ENCODE assay signal across 1 cellular context in the genomic region with DNA sequence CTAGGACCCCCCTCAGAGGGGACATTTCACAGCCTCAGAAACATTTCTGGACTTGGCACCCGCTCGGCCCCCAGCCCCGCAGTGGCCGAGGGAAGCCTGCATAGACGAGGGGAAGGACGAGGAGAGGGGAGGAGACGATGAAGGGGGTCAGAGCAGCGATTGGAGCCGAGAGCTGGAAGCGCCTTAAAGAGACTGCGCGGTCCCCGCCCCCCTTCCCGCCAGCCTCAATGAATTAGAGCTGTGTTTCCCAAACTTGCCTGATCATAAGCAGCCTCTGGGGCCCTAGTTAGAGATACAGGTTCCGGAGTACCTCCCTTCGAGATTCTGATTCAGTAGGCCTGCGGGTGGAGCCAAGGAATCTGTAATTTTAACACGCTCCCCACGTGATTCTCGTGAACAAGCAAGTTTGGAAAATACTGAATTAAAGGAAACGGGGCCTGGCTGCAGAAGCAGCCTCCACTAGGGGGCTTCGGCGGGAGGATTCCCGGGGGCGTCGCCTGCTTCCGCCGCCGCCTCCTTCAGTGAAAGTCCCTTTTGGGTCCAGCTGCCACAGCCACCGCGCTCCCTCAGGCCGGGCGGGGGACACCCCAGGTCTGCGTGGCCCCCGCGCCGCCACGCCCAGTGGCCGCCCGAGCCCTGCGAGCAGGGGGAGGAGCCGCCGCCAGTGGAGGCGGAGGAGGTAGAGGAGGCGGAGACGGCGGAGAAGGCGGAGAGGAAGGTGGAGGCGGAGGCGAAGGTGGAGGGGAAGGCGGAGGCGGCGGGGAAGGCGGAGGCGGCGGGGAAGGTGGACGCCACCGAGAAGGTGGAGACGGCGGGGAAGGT.
TF ChIP-seq lines count a peak whose summit lies in the region.

A gene (plus strand): TSS at position 651 of the 822 bp plus-strand sequence. CDS start 824 bp downstream, outside the sequence.

TF ChIP-seq in GM12878, 131 proteins besides CTCF, POLR2A, EP300 and RAD21 (continued from another document):
- TF ChIP-seq, protein P1, sequence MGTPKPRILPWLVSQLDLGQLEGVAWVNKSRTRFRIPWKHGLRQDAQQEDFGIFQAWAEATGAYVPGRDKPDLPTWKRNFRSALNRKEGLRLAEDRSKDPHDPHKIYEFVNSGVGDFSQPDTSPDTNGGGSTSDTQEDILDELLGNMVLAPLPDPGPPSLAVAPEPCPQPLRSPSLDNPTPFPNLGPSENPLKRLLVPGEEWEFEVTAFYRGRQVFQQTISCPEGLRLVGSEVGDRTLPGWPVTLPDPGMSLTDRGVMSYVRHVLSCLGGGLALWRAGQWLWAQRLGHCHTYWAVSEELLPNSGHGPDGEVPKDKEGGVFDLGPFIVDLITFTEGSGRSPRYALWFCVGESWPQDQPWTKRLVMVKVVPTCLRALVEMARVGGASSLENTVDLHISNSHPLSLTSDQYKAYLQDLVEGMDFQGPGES (IDR thresholded peaks at IDR 0.05), result no peak
- TF ChIP-seq KDM1A (IDR thresholded peaks at IDR 0.05; ENCODE audit: borderline replicate concordance) (no peak), KAT2A (conservative IDR thresholded peaks at IDR 0.05; ENCODE audit: control insufficient read depth, low read depth, low read length) (no peak)
- TF ChIP-seq, protein P2, sequence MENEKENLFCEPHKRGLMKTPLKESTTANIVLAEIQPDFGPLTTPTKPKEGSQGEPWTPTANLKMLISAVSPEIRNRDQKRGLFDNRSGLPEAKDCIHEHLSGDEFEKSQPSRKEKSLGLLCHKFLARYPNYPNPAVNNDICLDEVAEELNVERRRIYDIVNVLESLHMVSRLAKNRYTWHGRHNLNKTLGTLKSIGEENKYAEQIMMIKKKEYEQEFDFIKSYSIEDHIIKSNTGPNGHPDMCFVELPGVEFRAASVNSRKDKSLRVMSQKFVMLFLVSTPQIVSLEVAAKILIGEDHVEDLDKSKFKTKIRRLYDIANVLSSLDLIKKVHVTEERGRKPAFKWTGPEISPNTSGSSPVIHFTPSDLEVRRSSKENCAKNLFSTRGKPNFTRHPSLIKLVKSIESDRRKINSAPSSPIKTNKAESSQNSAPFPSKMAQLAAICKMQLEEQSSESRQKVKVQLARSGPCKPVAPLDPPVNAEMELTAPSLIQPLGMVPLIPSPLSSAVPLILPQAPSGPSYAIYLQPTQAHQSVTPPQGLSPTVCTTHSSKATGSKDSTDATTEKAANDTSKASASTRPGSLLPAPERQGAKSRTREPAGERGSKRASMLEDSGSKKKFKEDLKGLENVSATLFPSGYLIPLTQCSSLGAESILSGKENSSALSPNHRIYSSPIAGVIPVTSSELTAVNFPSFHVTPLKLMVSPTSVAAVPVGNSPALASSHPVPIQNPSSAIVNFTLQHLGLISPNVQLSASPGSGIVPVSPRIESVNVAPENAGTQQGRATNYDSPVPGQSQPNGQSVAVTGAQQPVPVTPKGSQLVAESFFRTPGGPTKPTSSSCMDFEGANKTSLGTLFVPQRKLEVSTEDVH (IDR thresholded peaks at IDR 0.05; ENCODE audit: low read depth, partially characterized antibody), result no peak
- TF ChIP-seq, protein P3, sequence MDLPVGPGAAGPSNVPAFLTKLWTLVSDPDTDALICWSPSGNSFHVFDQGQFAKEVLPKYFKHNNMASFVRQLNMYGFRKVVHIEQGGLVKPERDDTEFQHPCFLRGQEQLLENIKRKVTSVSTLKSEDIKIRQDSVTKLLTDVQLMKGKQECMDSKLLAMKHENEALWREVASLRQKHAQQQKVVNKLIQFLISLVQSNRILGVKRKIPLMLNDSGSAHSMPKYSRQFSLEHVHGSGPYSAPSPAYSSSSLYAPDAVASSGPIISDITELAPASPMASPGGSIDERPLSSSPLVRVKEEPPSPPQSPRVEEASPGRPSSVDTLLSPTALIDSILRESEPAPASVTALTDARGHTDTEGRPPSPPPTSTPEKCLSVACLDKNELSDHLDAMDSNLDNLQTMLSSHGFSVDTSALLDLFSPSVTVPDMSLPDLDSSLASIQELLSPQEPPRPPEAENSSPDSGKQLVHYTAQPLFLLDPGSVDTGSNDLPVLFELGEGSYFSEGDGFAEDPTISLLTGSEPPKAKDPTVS (IDR thresholded peaks at IDR 0.05; ENCODE audit: low read depth, low read length), result no peak
